In the genomic region with DNA sequence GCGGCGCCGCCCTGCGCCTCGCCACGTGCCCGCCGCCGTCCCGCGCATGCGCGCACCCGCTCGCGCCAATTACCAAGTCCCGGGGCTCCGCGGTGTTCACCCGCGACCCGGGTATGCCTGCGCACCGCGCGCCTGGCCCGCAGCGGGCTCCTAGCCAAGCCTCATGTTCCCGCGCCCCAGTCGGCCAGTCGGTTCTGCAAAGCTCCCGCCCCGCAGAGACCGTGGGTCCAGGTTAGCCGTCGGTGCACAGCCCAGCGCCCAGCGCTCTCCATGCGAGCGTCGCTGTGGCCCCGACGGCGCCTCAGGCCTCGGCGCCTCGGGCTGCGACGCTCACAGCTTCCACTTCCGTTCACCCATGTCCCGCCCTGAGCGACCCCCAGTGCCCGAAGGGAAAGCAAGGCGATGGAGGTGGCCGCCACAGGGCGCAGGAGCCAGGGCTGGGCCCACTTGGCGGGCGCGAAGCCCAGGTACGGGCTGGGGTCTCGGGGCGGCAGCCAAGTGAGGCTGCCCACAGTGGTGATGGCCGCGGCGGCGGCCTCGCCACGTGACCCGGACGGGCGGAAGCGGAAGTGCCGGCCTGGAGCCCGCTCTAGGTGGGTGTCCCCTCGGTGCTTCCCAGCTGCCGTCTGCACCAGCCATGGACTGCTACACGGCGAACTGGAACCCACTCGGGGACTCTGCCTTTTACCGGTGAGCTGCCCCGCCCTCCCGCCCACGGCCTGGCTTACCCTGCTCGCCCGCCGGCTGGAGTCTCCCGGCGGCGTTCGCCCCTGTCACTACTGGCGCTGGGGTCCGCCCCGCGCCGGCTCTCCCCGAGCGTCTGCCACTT, we compare ENCODE assay signal across 8 cellular contexts. TPM values are rescaled to one million over a fixed set of nuclear protein-coding genes. Genes with fewer than 3 reads are reported as not detected.
DNase-seq lines count a peak whose midpoint lies in the region; ATAC-seq and TF ChIP-seq lines count a peak whose summit lies in the region.

A gene with protein sequence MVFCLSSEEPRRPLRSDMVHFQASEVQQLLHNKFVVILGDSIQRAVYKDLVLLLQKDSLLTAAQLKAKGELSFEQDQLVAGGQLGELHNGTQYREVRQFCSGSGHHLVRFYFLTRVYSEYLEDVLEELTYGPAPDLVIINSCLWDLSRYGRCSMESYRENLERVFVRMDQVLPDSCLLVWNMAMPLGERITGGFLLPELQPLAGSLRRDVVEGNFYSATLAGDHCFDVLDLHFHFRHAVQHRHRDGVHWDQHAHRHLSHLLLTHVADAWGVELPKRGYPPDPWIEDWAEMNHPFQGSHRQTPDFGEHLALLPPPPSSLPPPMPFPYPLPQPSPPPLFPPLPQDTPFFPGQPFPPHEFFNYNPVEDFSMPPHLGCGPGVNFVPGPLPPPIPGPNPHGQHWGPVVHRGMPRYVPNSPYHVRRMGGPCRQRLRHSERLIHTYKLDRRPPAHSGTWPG (minus strand): TSS at position 518 of the 829 bp plus-strand sequence. CDS start 743 bp downstream, outside the sequence.
A gene (plus strand): TSS at position 608 of the 829 bp plus-strand sequence. CDS start 30 bp downstream, at position 638.

- H3K4me1 Mint-ChIP-seq in activated T-helper 17 cell treated with anti-CD3 and anti-CD28 coated beads, Interleukin-2, amount 50 U/mL, for 72 hours: peaks cover 29% of the 10 kb centered on the region
- peaks cover 12% of the 10 kb centered on the region for H3K4me1 Mint-ChIP-seq in nephron
- H3K4me1 Mint-ChIP-seq in stimulated activated naive CD8-positive, alpha-beta T cell treated with anti-CD3 and anti-CD28 coated beads, Interleukin-15, Interleukin-2, amounts not matched to agents 100 ng/mL and 50 ng/mL, for 24 hours (ENCODE audit: low read depth): peaks cover 43% of the 10 kb centered on the region

- TF ChIP-seq CTCF in RWPE1 (conservative IDR thresholded peaks at IDR 0.05; ENCODE audit: low read depth) (no peak), fibroblast of pulmonary artery (IDR thresholded peaks at IDR 0.05; ENCODE audit: low read length, missing control alignments) (no peak), nephron (IDR thresholded peaks at IDR 0.05; ENCODE audit: unreplicated experiment in 3 of 3) (no peak)

- DNase-seq in DMS53 treated with DMSO at 0.1 percent for 48 hours (lab: John Stamatoyannopoulos, UW; ENCODE audit: unreplicated experiment): peak; percentile 72
- peak; percentile 67 for DNase-seq in Jurkat, Clone E6-1 (ENCODE audit: low read depth, low spot score)
- DNase-seq in RWPE1 (ENCODE audit: low spot score): peak; percentile 94
- peak; percentile 89 for DNase-seq in fibroblast of pulmonary artery (ENCODE audit: low read depth)

- no peaks in the 10 kb centered on the region for H3K27me3 Mint-ChIP-seq in activated T-helper 17 cell treated with anti-CD3 and anti-CD28 coated beads, Interleukin-2, amount 50 U/mL, for 72 hours
- H3K27me3 Mint-ChIP-seq in nephron (ENCODE audit: low read depth): no peaks in the 10 kb centered on the region
- no peaks in the 10 kb centered on the region for H3K27me3 Mint-ChIP-seq in stimulated activated naive CD8-positive, alpha-beta T cell treated with anti-CD3 and anti-CD28 coated beads, Interleukin-15, Interleukin-2, amounts not matched to agents 100 ng/mL and 50 ng/mL, for 24 hours

- H3K27ac Mint-ChIP-seq in activated T-helper 17 cell treated with anti-CD3 and anti-CD28 coated beads, Interleukin-2, amount 50 U/mL, for 72 hours: peak within 1 kb of the TSS; percentile 94
- peak within 1 kb of the TSS; percentile 88 to 97 (median 95) for H3K27ac Mint-ChIP-seq in nephron
- peak within 1 kb of the TSS; percentile 98 for H3K27ac Mint-ChIP-seq in stimulated activated naive CD8-positive, alpha-beta T cell treated with anti-CD3 and anti-CD28 coated beads, Interleukin-15, Interleukin-2, amounts not matched to agents 100 ng/mL and 50 ng/mL, for 24 hours

- H3K4me3 Mint-ChIP-seq in activated T-helper 17 cell treated with anti-CD3 and anti-CD28 coated beads, Interleukin-2, amount 50 U/mL, for 72 hours: peak within 1 kb of the TSS; percentile 92
- H3K4me3 Mint-ChIP-seq in nephron: peak within 1 kb of the TSS; percentile 86 to 97 (median 96)
- H3K4me3 Mint-ChIP-seq in stimulated activated naive CD8-positive, alpha-beta T cell treated with anti-CD3 and anti-CD28 coated beads, Interleukin-15, Interleukin-2, amounts not matched to agents 100 ng/mL and 50 ng/mL, for 24 hours: peak within 1 kb of the TSS; percentile 88

- H3K27ac ChIP-seq in RWPE1: peak within 1 kb of the TSS; percentile 82

- CTCF ChIA-PET in RWPE1 (lab: Yijun Ruan, JAX): interaction anchor here (0.6 to 2.4 kb wide), 4 partner anchors 8 to 87 kb away, joined by 3 to 11 read pairs (median 4); no protein-coding TSS in a partner anchor

- H3K9me3 Mint-ChIP-seq in activated T-helper 17 cell treated with anti-CD3 and anti-CD28 coated beads, Interleukin-2, amount 50 U/mL, for 72 hours: peaks cover 4% of the 10 kb centered on the region
- no peaks in the 10 kb centered on the region for H3K9me3 Mint-ChIP-seq in nephron
- peaks cover 3% of the 10 kb centered on the region for H3K9me3 Mint-ChIP-seq in stimulated activated naive CD8-positive, alpha-beta T cell treated with anti-CD3 and anti-CD28 coated beads, Interleukin-15, Interleukin-2, amounts not matched to agents 100 ng/mL and 50 ng/mL, for 24 hours

- ATAC-seq in GM21619 (IDR thresholded peaks at IDR 0.05; ENCODE audit: unreplicated experiment): peak; percentile 96
- peak; percentile 98 for ATAC-seq in activated T-helper 17 cell treated with anti-CD3 and anti-CD28 coated beads, Interleukin-2, amount 50 U/mL, for 72 hours (replicated peaks)

- peak within 1 kb of the TSS; percentile 69 for H3K4me3 ChIP-seq in Jurkat, Clone E6-1 (ENCODE audit: low read length)
- H3K4me3 ChIP-seq in fibroblast of pulmonary artery (replicated peaks; ENCODE audit: low read depth, low read length): peak within 1 kb of the TSS; percentile 87

- POLR2A ChIA-PET in RWPE1 (lab: Yijun Ruan, JAX; ENCODE audit: low non-redundant PET): interaction anchor here (0.5 to 0.6 kb wide), 2 partner anchors 67 to 233 kb away, joined by 3 read pairs; no protein-coding TSS in a partner anchor

- peaks cover 7% of the 10 kb centered on the region for H3K36me3 Mint-ChIP-seq in activated T-helper 17 cell treated with anti-CD3 and anti-CD28 coated beads, Interleukin-2, amount 50 U/mL, for 72 hours (ENCODE audit: low read depth)
- H3K36me3 Mint-ChIP-seq in nephron (ENCODE audit: low read depth): peaks cover 30% of the 10 kb centered on the region
- H3K36me3 Mint-ChIP-seq in stimulated activated naive CD8-positive, alpha-beta T cell treated with anti-CD3 and anti-CD28 coated beads, Interleukin-15, Interleukin-2, amounts not matched to agents 100 ng/mL and 50 ng/mL, for 24 hours (ENCODE audit: low read depth): peaks cover 29% of the 10 kb centered on the region

RNA-seq across cellular contexts. Expression of the first gene that starts in this region (rescaled TPM):
- 45.4 TPM for polyA plus RNA-seq in Jurkat, Clone E6-1 (2012; ENCODE audit: insufficient read depth, insufficient read length)
- total RNA-seq in activated T-helper 17 cell treated with anti-CD3 and anti-CD28 coated beads, Interleukin-2, amount 50 U/mL, for 72 hours: 10 to 100 TPM; 15.0 to 38.5 TPM

RNA-seq across cellular contexts. Expression of the second gene that starts in this region (rescaled TPM):
- polyA plus RNA-seq in Jurkat, Clone E6-1 (2012; ENCODE audit: insufficient read depth, insufficient read length): 65.6 TPM
- total RNA-seq in activated T-helper 17 cell treated with anti-CD3 and anti-CD28 coated beads, Interleukin-2, amount 50 U/mL, for 72 hours: 10 to 100 TPM; 37.2 to 45.4 TPM

Comparison
In these comparisons a context has a peak if more than half of its experiments do, and no peak if none do; other contexts are left out.
1. Peak in every context shown above with its lines: DNase-seq, ATAC-seq, H3K4me3 ChIP-seq and H3K27ac ChIP-seq.